Comparison of ENCODE assay signal across 8 cellular contexts in the genomic region with DNA sequence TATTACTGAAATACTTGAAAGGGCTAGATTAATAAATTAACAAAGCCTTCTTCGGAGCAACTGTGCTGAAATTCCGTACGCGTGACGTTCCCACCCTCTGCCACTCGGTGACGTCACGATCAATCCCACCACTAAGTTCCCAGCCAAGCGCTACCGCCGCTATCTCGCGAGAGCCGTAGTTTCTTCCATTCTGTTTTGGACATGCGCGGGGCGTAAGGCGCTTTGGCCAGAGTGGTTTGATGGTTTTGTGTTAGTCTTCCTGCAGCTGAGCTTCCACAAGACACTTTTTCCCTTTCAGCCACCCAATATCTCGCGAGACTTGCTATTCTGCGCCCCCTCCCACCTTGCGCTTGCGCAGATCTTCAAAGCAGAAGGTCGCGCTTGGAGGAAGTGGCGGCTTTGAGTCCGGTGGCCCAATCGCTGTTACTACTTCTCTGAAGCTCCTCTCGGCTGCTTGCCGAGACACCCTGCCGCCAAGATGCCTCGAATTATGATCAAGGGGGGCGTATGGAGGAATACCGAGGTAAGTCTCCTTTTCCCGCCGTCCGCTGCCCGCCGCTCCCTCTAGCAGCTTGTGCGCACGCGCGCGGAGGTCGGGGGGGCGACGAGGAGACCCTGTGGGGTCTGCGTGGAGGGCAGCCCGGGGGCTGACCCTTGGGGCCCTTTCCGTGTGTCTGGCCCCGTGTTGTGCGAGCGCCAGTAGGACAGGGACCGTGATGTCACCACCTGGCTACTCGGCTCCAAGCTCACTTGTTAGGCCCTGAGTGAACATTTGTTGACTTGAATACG.
DNase-seq lines count a peak whose midpoint lies in the region; ATAC-seq, FAIRE-seq and TF ChIP-seq lines count a peak whose summit lies in the region.

CDC5L (plus strand) TSS at position 361 of the 789 bp plus-strand sequence; CDS start at position 479, 118 bp downstream.

- DNase-seq in AG09309 (ENCODE audit: low read depth): peak; percentile 99
- DNase-seq in NCI-H446 treated with DMSO at 0.1 percent for 48 hours (lab: John Stamatoyannopoulos, UW): peak; percentile 98
- peak; percentile 99 for DNase-seq in cerebellar cortex (ENCODE audit: low spot score)
- DNase-seq in stimulated activated CD4-positive, alpha-beta T cell treated with anti-CD3 and anti-CD28 coated beads, Interleukin-12 subunit alpha, Interleukin-12 subunit beta, amount 100 ng/mL, for 4 hours: peak; percentile 84

- no peak for TF ChIP-seq CTCF in AG09309 (IDR thresholded peaks at IDR 0.05; ENCODE audit: control insufficient read depth, insufficient read depth, low read depth, low read length, missing control alignments)

- ATAC-seq in GM19025 (IDR thresholded peaks at IDR 0.05; ENCODE audit: low read depth, unreplicated experiment) (peak; percentile 88), HG03342 (IDR thresholded peaks at IDR 0.05; ENCODE audit: unreplicated experiment) (peak; percentile 87)
- peak; percentile 91 to 92 for ATAC-seq in activated CD4-positive, CD25-positive, alpha-beta regulatory T cell treated with anti-CD3 and anti-CD28 coated beads, Interleukin-2, amount 50 U/mL, for 24 hours

- FAIRE-seq in islet of Langerhans (lab: Jason Lieb, UNC): peak; percentile 33

- peak within 1 kb of the TSS; percentile 65 for H3K4me3 ChIP-seq in AG09309 (ENCODE audit: control insufficient read depth, low read depth, low read length)

Comparison
In these comparisons a context has a peak if more than half of its experiments do, and no peak if none do; other contexts are left out.
1. Peak in every context shown above with its lines: DNase-seq, ATAC-seq and H3K4me3 ChIP-seq.